ENCODE assay signal across 8 cellular contexts in genomic region chr3:155805204-155805801, GRCh38. TPM values are rescaled to one million over a fixed set of nuclear protein-coding genes. Genes with fewer than 3 reads are reported as not detected.
DNase-seq lines count a peak whose midpoint lies in the region; ATAC-seq and TF ChIP-seq lines count a peak whose summit lies in the region.

No MANE protein-coding gene starts in this region.

- TF ChIP-seq EP300 in transverse colon (IDR thresholded peaks at IDR 0.05; ENCODE audit: low read depth) = no peak

- H3K27ac Mint-ChIP-seq in endothelial cell (ENCODE audit: unreplicated experiment) = peak overlapping the region; percentile 18
- H3K27ac Mint-ChIP-seq in naive thymus-derived CD4-positive, alpha-beta T cell = peak overlapping the region; percentile 71 to 94 (median 81)

- no peaks in the 10 kb centered on the region for H3K27me3 ChIP-seq in naive thymus-derived CD4-positive, alpha-beta T cell (ENCODE audit: control insufficient read depth in 2 of 2, insufficient read depth in 2 of 2, low read length in 2 of 2)
- no peaks in the 10 kb centered on the region for H3K27me3 ChIP-seq in transverse colon

- no peaks in the 10 kb centered on the region for H3K9me3 Mint-ChIP-seq in endothelial cell (ENCODE audit: unreplicated experiment)
- H3K9me3 Mint-ChIP-seq in naive thymus-derived CD4-positive, alpha-beta T cell = no peaks in the 10 kb centered on the region

- DNase-seq in NCI-H345 (lab: John Stamatoyannopoulos, UW) = peak; percentile 19
- DNase-seq in NCI-H345 treated with DMSO at 0.1 percent for 48 hours (lab: John Stamatoyannopoulos, UW; ENCODE audit: unreplicated experiment) = no peak
- peak; percentile 53 for DNase-seq in SKM-1 (lab: John Stamatoyannopoulos, UW; ENCODE audit: unreplicated experiment)
- no peak for DNase-seq in endothelial cell (ENCODE audit: low spot score)
- DNase-seq in naive thymus-derived CD4-positive, alpha-beta T cell = no peak
- DNase-seq in transverse colon = peak; percentile 57

- no peaks in the 10 kb centered on the region for H3K4me1 Mint-ChIP-seq in endothelial cell (ENCODE audit: unreplicated experiment)
- peaks cover 8 to 33% (median 22%) of the 10 kb centered on the region in 7 donors for H3K4me1 Mint-ChIP-seq in naive thymus-derived CD4-positive, alpha-beta T cell

- peaks cover 0 to 3% (median 0%) of the 10 kb centered on the region in 3 experiments for H3K36me3 ChIP-seq in naive thymus-derived CD4-positive, alpha-beta T cell (ENCODE audit: control insufficient read depth in 2 of 3, insufficient read depth in 3 of 3, low read length in 3 of 3)
- no peaks in the 10 kb centered on the region for H3K36me3 ChIP-seq in transverse colon

- intact Hi-C loops in naive thymus-derived CD4-positive, alpha-beta T cell (cut with micrococcal nuclease) = loop anchor here (1.0 to 10.0 kb wide), 6 partner anchors 63 to 1481 kb away; partner anchors contain the start of genes DHX36 (in 1 of the 2) and TIPARP (in 1 of the 2)
- intact Hi-C loops in transverse colon (cut with DNase I; ENCODE audit: low total_unique reads) = loop anchor here (5.0 kb wide), 1 partner anchor 67 kb away; the partner anchor contains the start of gene GMPS

- peak overlapping the region; percentile 90 for H3K4me3 Mint-ChIP-seq in endothelial cell (ENCODE audit: unreplicated experiment)
- peak overlapping the region; percentile 79 to 91 (median 90) for H3K4me3 Mint-ChIP-seq in naive thymus-derived CD4-positive, alpha-beta T cell

- CTCF ChIA-PET in naive thymus-derived CD4-positive, alpha-beta T cell (lab: Charles Lee) = interaction anchor here (0.7 to 2.4 kb wide), 16 partner anchors 9 to 1370 kb away, joined by 3 to 13 read pairs (median 5); partner anchors contain the start of genes GMPS and SLC33A1

- no peaks in the 10 kb centered on the region for H3K9me3 ChIP-seq in naive thymus-derived CD4-positive, alpha-beta T cell (ENCODE audit: control insufficient read depth in 2 of 3, low read length in 3 of 3)
- H3K9me3 ChIP-seq in transverse colon = no peaks in the 10 kb centered on the region

- H3K4me3 ChIP-seq in naive thymus-derived CD4-positive, alpha-beta T cell (ENCODE audit: low read length) = peak overlapping the region; percentile 71
- H3K4me3 ChIP-seq in transverse colon = peak overlapping the region; percentile 52 to 79 (median 59)

- peak overlapping the region; percentile 79 for H3K27ac ChIP-seq in naive thymus-derived CD4-positive, alpha-beta T cell (ENCODE audit: low read depth, low read length)
- H3K27ac ChIP-seq in transverse colon = peak overlapping the region; percentile 74 to 81 (median 80)

- POLR2A ChIA-PET in naive thymus-derived CD4-positive, alpha-beta T cell (lab: Charles Lee) = interaction anchor here (0.7 to 2.6 kb wide), 8 partner anchors 26 to 1368 kb away, joined by 3 to 25 read pairs (median 6); partner anchors contain the start of genes CCNL1, GMPS and SLC33A1

- in situ Hi-C loops in transverse colon (cut with MboI; ENCODE audit: low pct_ligation_motif_present in 1 of 4, low pct_unique_long_range_greater_than_20kb in 1 of 4, low sequenced_read_pairs in 3 of 4) = no loop called here

- no peaks in the 10 kb centered on the region for H3K27me3 Mint-ChIP-seq in endothelial cell (ENCODE audit: unreplicated experiment)
- peaks cover 0 to 15% (median 6%) of the 10 kb centered on the region in 5 donors for H3K27me3 Mint-ChIP-seq in naive thymus-derived CD4-positive, alpha-beta T cell

- no peaks in the 10 kb centered on the region for H3K36me3 Mint-ChIP-seq in endothelial cell (ENCODE audit: low read depth, unreplicated experiment)
- peaks cover 2 to 23% (median 19%) of the 10 kb centered on the region in 5 donors for H3K36me3 Mint-ChIP-seq in naive thymus-derived CD4-positive, alpha-beta T cell

- WGBS in transverse colon (ENCODE audit: low coverage in 1 of 2), 2 donors = 20 to 36% methylated on average over 6 to 15 of the region's 15 CpGs

- no peaks in the 10 kb centered on the region for H3K4me1 ChIP-seq in naive thymus-derived CD4-positive, alpha-beta T cell (ENCODE audit: control insufficient read depth in 2 of 2, insufficient read depth in 2 of 2, low read length in 2 of 2)
- H3K4me1 ChIP-seq in transverse colon = peaks cover 0 to 10% (median 0%) of the 10 kb centered on the region in 4 donors

- no peak for TF ChIP-seq POLR2A in transverse colon (IDR thresholded peaks at IDR 0.05)

- TF ChIP-seq CTCF in endothelial cell (IDR thresholded peaks at IDR 0.05; ENCODE audit: unreplicated experiment) (no peak), transverse colon (IDR thresholded peaks at IDR 0.05) (no peak)

- peak; percentile 50 for ATAC-seq in HG03280 (IDR thresholded peaks at IDR 0.05; ENCODE audit: unreplicated experiment)
- ATAC-seq in naive thymus-derived CD4-positive, alpha-beta T cell = peak; percentile 9
- no peak for ATAC-seq in HG03521 (IDR thresholded peaks at IDR 0.05; ENCODE audit: unreplicated experiment)

RNA-seq across cellular contexts. Expression of gene C3orf33, which starts 0.8 kb away (rescaled TPM):
- 1.1 TPM for total RNA-seq in endothelial cell (ENCODE audit: unreplicated experiment)
- total RNA-seq in naive thymus-derived CD4-positive, alpha-beta T cell = 1 to 10 TPM; 1.1 to 4.6 (median 2.7) TPM
- polyA plus RNA-seq in naive thymus-derived CD4-positive, alpha-beta T cell = 1 to 10 TPM; 3.9 to 4.3 TPM
- total RNA-seq in transverse colon = 1 to 10 TPM in 2 of 4 donors, not detected in 2; 1.5 to 3.7 TPM

RNA-seq across cellular contexts. Expression of gene SLC33A1, which starts 48.9 kb away (rescaled TPM):
- total RNA-seq in endothelial cell (ENCODE audit: unreplicated experiment) (24.2 TPM), transverse colon (10 to 100 TPM; 13.3 to 34.8 (median 32.7) TPM)
- 10 to 100 TPM; 19.8 to 40.8 (median 31.9) TPM for total RNA-seq in naive thymus-derived CD4-positive, alpha-beta T cell
- polyA plus RNA-seq in naive thymus-derived CD4-positive, alpha-beta T cell = 10 to 100 TPM in 1 of 2 donors, 1 to 10 TPM in 1; 9.4 to 14.5 TPM

Comparison
In these comparisons a context has a peak if more than half of its experiments do, and no peak if none do; other contexts are left out.
1. DNase-seq: peak in NCI-H345 (single experiment), SKM-1 (single experiment) and transverse colon (single experiment); none in NCI-H345 treated with DMSO at 0.1 percent for 48 hours (single experiment), endothelial cell (single experiment) and naive thymus-derived CD4-positive, alpha-beta T cell (0 of 9).